Comparison of ENCODE assay signal across 22 cellular contexts in the genomic region with DNA sequence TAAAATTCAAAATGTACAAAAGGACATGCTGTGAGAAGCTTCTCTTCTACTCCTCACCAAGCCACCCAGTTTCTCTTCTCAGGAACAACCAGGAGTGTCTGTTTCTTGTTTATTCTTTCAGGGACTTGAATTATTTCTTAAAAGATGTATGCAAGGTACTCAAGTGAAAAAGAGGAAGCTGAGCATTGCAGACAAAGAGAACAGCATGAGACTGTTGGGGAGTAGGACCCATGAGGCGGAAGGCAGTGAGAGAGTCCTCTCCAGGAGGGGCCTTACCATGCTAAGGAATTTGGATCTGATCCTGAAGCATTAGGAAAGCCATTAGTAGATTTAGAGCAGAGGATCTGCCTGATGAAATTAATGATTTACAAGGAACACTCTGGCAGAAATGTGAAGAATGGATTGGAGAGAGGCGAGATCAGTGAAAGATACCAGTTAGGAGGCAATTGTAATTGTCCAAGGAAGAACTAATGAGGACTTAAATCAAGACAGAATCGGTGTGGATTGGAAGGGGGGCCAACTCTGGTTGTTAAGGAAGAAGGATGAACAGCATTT. TPM values are rescaled to one million over a fixed set of nuclear protein-coding genes. Genes with fewer than 3 reads are reported as not detected.
DNase-seq lines count a peak whose midpoint lies in the region; ATAC-seq, FAIRE-seq and TF ChIP-seq lines count a peak whose summit lies in the region.
"Had no signal": no experiment of that assay in that cellular context is flagged by ENCODE, and none has a peak within 500 bp of the region (broad histone marks: within the 10 kb centered on the region; RNA-seq: fewer than 3 reads in every experiment).

No MANE protein-coding gene starts in this region.

- CTCF ChIA-PET in OCI-LY7 (lab: Charles Lee; ENCODE audit: unreplicated experiment) (no interaction called here), H1 (lab: Charles Lee; ENCODE audit: partially characterized antibody) (interaction anchor here (1.1 to 7.1 kb wide), 6 partner anchors 8 to 75 kb away, joined by 3 to 58 read pairs (median 4); no protein-coding TSS in a partner anchor)
- CTCF ChIA-PET in activated CD4-positive, alpha-beta memory T cell treated with anti-CD3 and anti-CD28 coated beads, Interleukin-2, amount 10 ng/mL, durations not matched to agents 7 days and 5 days (lab: Charles Lee), result no interaction called here

- H2BK12ac ChIP-seq in H1 (ENCODE audit: low read depth, low read length), result no peak overlapping the region

- no peak overlapping the region for H4K5ac ChIP-seq in H1 (ENCODE audit: insufficient read length, low read depth, low read length)

- H4K91ac ChIP-seq in H1 (replicated peaks; ENCODE audit: insufficient read length, low read length), result no peak overlapping the region

- no peak overlapping the region for H2BK5ac ChIP-seq in H1 (ENCODE audit: low read depth, low read length)

- intact Hi-C loops in OCI-LY7 (cut with micrococcal nuclease; ENCODE audit: unreplicated experiment), result no loop called here
- intact Hi-C loops in upper lobe of right lung (cut with DNase I), result no loop called here

- H2BK15ac ChIP-seq in H1 (ENCODE audit: low read length), result no peak overlapping the region

- H3K56ac ChIP-seq in H1 (replicated peaks; ENCODE audit: insufficient read length, low read depth, low read length), result no peak overlapping the region

- H4K20me1 ChIP-seq in OCI-LY7 (ENCODE audit: insufficient read depth, low read length) (no peaks in the 10 kb centered on the region), H1 (replicated peaks in 1 of 2; ENCODE audit: control insufficient read depth in 1 of 2, insufficient read depth in 2 of 2, low read length in 2 of 2) (no peaks in the 10 kb centered on the region)

- 77% methylated on average over 3 of the region's 3 CpGs; no CpG with 5 or more reads in 1 of the 2 experiments for WGBS in H1 (ENCODE audit: extremely low coverage in 1 of 2, insufficient coverage in 1 of 2, insufficient read length in 1 of 2, insufficient replicate concordance in 2 of 2, low coverage in 1 of 2, low lambda C conversion rate in 2 of 2, missing lambda C conversion rate in 1 of 2), 2 experiments
- 71% methylated on average over 3 of the region's 3 CpGs for WGBS in suprapubic skin

- peak; percentile 53 for DNase-seq in SIG-M5 treated with dmso at 0.1 percent for 504 hours (lab: John Stamatoyannopoulos, UW; ENCODE audit: unreplicated experiment)
- DNase-seq in SIG-M5 (lab: John Stamatoyannopoulos, UW), result no peak
- DNase-seq in OCI-LY7 (ENCODE audit: low spot score), result peak; percentile 65
- DNase-seq in H1 (ENCODE audit: low read depth in 1 of 2, low spot score in 2 of 2), result no peak
- DNase-seq in upper lobe of right lung, result no peak
- no peak for DNase-seq in NCI-H526 (lab: John Stamatoyannopoulos, UW)
- no peak for DNase-seq in suprapubic skin (ENCODE audit: low spot score in 2 of 2)
- DNase-seq in activated CD4-positive, alpha-beta memory T cell treated with anti-CD3 and anti-CD28 coated beads, Interleukin-2, amount 10 ng/mL, durations not matched to agents 7 days and 5 days, result no peak
- DNase-seq: 8988T; activated CD4-positive, alpha-beta T cell treated with anti-CD3 and anti-CD28 coated beads, Interleukin-2, amount 10 ng/mL, durations not matched to agents 24 days and 14 days; activated CD8-positive, alpha-beta memory T cell treated with anti-CD3 and anti-CD28 coated beads, Interleukin-2, amount 50 U/mL, for 4 hours; activated effector memory CD4-positive, alpha-beta T cell treated with Interleukin-2 at 50 U/mL for 16 hours; BE2C; islet precursor cell; NCI-H1930; NCI-H446 treated with DMSO at 0.1 percent for 48 hours; SHP77; stimulated activated CD4-positive, alpha-beta T cell treated with anti-CD3 and anti-CD28 coated beads, Interleukin-2, amount 100 ng/mL, for 24 hours; stimulated activated naive CD8-positive, alpha-beta T cell treated with anti-CD3 and anti-CD28 coated beads, Interleukin-15, amount 100 ng/mL, for 72 hours had no signal

- TF ChIP-seq CTCF in OCI-LY7 (conservative IDR thresholded peaks at IDR 0.05; ENCODE audit: low read length) (no peak), H1 (IDR thresholded peaks at IDR 0.05; ENCODE audit: control extremely low read depth in 1 of 3, insufficient read depth in 1 of 3, low read depth in 1 of 3, low read length in 3 of 3) (no peak), upper lobe of right lung (IDR thresholded peaks at IDR 0.05) (no peak), suprapubic skin (IDR thresholded peaks at IDR 0.05) (no peak)

- peak overlapping the region; percentile 9; the same call in 1 of the 2 replicates for H3K4me2 ChIP-seq in OCI-LY7 (ENCODE audit: low read length)
- no peak overlapping the region for H3K4me2 ChIP-seq in H1 (ENCODE audit: insufficient read depth in 1 of 2, low read depth in 2 of 2, low read length in 2 of 2)

- H3K27me3 Mint-ChIP-seq in activated CD4-positive, alpha-beta memory T cell treated with anti-CD3 and anti-CD28 coated beads, Interleukin-2, amount 10 ng/mL, durations not matched to agents 7 days and 5 days, result peaks cover 20% of the 10 kb centered on the region
- H3K27me3 Mint-ChIP-seq: type B pancreatic cell had no signal

- no peak for TF ChIP-seq POLR2A in H1 (IDR thresholded peaks at IDR 0.05; ENCODE audit: control extremely low read depth in 1 of 2, low read depth in 2 of 2, low read length in 2 of 2)
- TF ChIP-seq POLR2A in suprapubic skin (IDR thresholded peaks at IDR 0.05), result no peak

- H3K4me3 ChIP-seq in OCI-LY7 (ENCODE audit: low read depth, low read length, poor library complexity, severe bottlenecking) (no peak overlapping the region), H1 (ENCODE audit: extremely low read depth in 1 of 4, insufficient read depth in 2 of 4, low read depth in 3 of 4, low read length in 4 of 4) (no peak overlapping the region), upper lobe of right lung (no peak overlapping the region), suprapubic skin (no peak overlapping the region)
- H3K4me3 ChIP-seq: coronary artery had no signal

- H3K9me3 Mint-ChIP-seq in activated CD4-positive, alpha-beta memory T cell treated with anti-CD3 and anti-CD28 coated beads, Interleukin-2, amount 10 ng/mL, durations not matched to agents 7 days and 5 days, result no peaks in the 10 kb centered on the region
- H3K9me3 Mint-ChIP-seq: activated CD4-positive, alpha-beta T cell treated with anti-CD3 and anti-CD28 coated beads, Interleukin-2, amount 10 ng/mL, durations not matched to agents 24 days and 14 days; natural killer cell treated with Interleukin-12 subunit alpha and Interleukin-12 subunit beta and Interleukin-15 and Interleukin-18, amount 100 ng/mL, for 72 hours; stimulated activated naive CD8-positive, alpha-beta T cell treated with anti-CD3 and anti-CD28 coated beads, Interleukin-15, amount 100 ng/mL, for 72 hours; type B pancreatic cell had no signal

- H4K8ac ChIP-seq in H1 (ENCODE audit: extremely low read depth, insufficient read depth, low read length), result no peak overlapping the region

- no peak overlapping the region for H3K27ac Mint-ChIP-seq in activated CD4-positive, alpha-beta memory T cell treated with anti-CD3 and anti-CD28 coated beads, Interleukin-2, amount 10 ng/mL, durations not matched to agents 7 days and 5 days
- H3K27ac Mint-ChIP-seq: activated CD4-positive, alpha-beta T cell treated with anti-CD3 and anti-CD28 coated beads, Interleukin-2, amount 10 ng/mL, durations not matched to agents 24 days and 14 days; natural killer cell treated with Interleukin-12 subunit alpha and Interleukin-12 subunit beta and Interleukin-15 and Interleukin-18, amount 100 ng/mL, for 72 hours; stimulated activated naive CD8-positive, alpha-beta T cell treated with anti-CD3 and anti-CD28 coated beads, Interleukin-15, amount 100 ng/mL, for 72 hours; type B pancreatic cell had no signal

- no peaks in the 10 kb centered on the region for H3K23me2 ChIP-seq in H1 (ENCODE audit: low read depth, low read length)

- H3K79me2 ChIP-seq in OCI-LY7 (ENCODE audit: insufficient read depth, low read depth, low read length) (no peaks in the 10 kb centered on the region), H1 (ENCODE audit: control insufficient read depth in 1 of 2, insufficient read depth in 2 of 2, low read length in 2 of 2) (no peaks in the 10 kb centered on the region)

- H3K27me3 ChIP-seq in H1 (replicated peaks in 1 of 4; ENCODE audit: control insufficient read depth in 3 of 4, extremely low read depth in 1 of 4, insufficient read depth in 3 of 4, low read length in 3 of 4) (no peaks in the 10 kb centered on the region), upper lobe of right lung (peaks cover 10% of the 10 kb centered on the region), suprapubic skin (no peaks in the 10 kb centered on the region)
- H3K27me3 ChIP-seq: BE2C had no signal

- no peak overlapping the region for H2BK120ac ChIP-seq in H1 (replicated peaks; ENCODE audit: low read depth, low read length)

- H3K9me3 ChIP-seq in OCI-LY7 (ENCODE audit: low read length) (no peaks in the 10 kb centered on the region), H1 (ENCODE audit: insufficient read depth in 2 of 2, low read depth in 1 of 2, low read length in 1 of 2) (no peaks in the 10 kb centered on the region), upper lobe of right lung (no peaks in the 10 kb centered on the region), suprapubic skin (no peaks in the 10 kb centered on the region)
- H3K9me3 ChIP-seq: BE2C had no signal

- no peak overlapping the region for H3K4me3 Mint-ChIP-seq in activated CD4-positive, alpha-beta memory T cell treated with anti-CD3 and anti-CD28 coated beads, Interleukin-2, amount 10 ng/mL, durations not matched to agents 7 days and 5 days
- H3K4me3 Mint-ChIP-seq: activated CD4-positive, alpha-beta T cell treated with anti-CD3 and anti-CD28 coated beads, Interleukin-2, amount 10 ng/mL, durations not matched to agents 24 days and 14 days; natural killer cell treated with Interleukin-12 subunit alpha and Interleukin-12 subunit beta and Interleukin-15 and Interleukin-18, amount 100 ng/mL, for 72 hours; stimulated activated naive CD8-positive, alpha-beta T cell treated with anti-CD3 and anti-CD28 coated beads, Interleukin-15, amount 100 ng/mL, for 72 hours; type B pancreatic cell had no signal

- no peaks in the 10 kb centered on the region for H3K4me1 Mint-ChIP-seq in activated CD4-positive, alpha-beta memory T cell treated with anti-CD3 and anti-CD28 coated beads, Interleukin-2, amount 10 ng/mL, durations not matched to agents 7 days and 5 days

- no peaks in the 10 kb centered on the region for H3K36me3 Mint-ChIP-seq in activated CD4-positive, alpha-beta memory T cell treated with anti-CD3 and anti-CD28 coated beads, Interleukin-2, amount 10 ng/mL, durations not matched to agents 7 days and 5 days (ENCODE audit: low read depth)
- H3K36me3 Mint-ChIP-seq: natural killer cell treated with Interleukin-12 subunit alpha and Interleukin-12 subunit beta and Interleukin-15 and Interleukin-18, amount 100 ng/mL, for 72 hours; type B pancreatic cell had no signal

- H2BK20ac ChIP-seq in H1 (ENCODE audit: low read length), result no peak overlapping the region

- H2AFZ ChIP-seq in OCI-LY7 (ENCODE audit: low read length) (peak overlapping the region; percentile 32; the same call in 1 of the 2 replicates), H1 (ENCODE audit: low read length) (peak overlapping the region; percentile 67; the same call in 1 of the 2 replicates)

- H3K4me1 ChIP-seq in OCI-LY7 (ENCODE audit: insufficient read depth, low read length, poor library complexity, severe bottlenecking), result peaks cover 25% of the 10 kb centered on the region
- peaks cover 0 to 7% (median 1%) of the 10 kb centered on the region in 4 experiments; a peak in 6 of 7 replicates for H3K4me1 ChIP-seq in H1 (replicated peaks in 1 of 4; ENCODE audit: control insufficient read depth in 3 of 4, insufficient read depth in 4 of 4, low read length in 3 of 4)
- H3K4me1 ChIP-seq in upper lobe of right lung, result no peaks in the 10 kb centered on the region
- H3K4me1 ChIP-seq in suprapubic skin, result no peaks in the 10 kb centered on the region
- H3K4me1 ChIP-seq: BE2C had no signal

- no peak for TF ChIP-seq EP300 in H1 (IDR thresholded peaks at IDR 0.05; ENCODE audit: borderline replicate concordance in 1 of 2, low read depth in 2 of 2, low read length in 2 of 2)
- no peak for TF ChIP-seq EP300 in suprapubic skin (IDR thresholded peaks at IDR 0.05)

- H3K14ac ChIP-seq in H1 (ENCODE audit: insufficient read length), result no peak overlapping the region

- no peak overlapping the region for H3K18ac ChIP-seq in H1 (ENCODE audit: extremely low read depth, low read length)

- no peak overlapping the region for H3K23ac ChIP-seq in H1 (ENCODE audit: insufficient read length)

- H3K36me3 ChIP-seq in OCI-LY7 (ENCODE audit: insufficient read depth, low read length) (no peaks in the 10 kb centered on the region), H1 (ENCODE audit: control insufficient read depth in 2 of 4, insufficient read depth in 4 of 4, low read length in 3 of 4) (no peaks in the 10 kb centered on the region), upper lobe of right lung (no peaks in the 10 kb centered on the region), suprapubic skin (no peaks in the 10 kb centered on the region)
- H3K36me3 ChIP-seq: BE2C had no signal

- no peaks in the 10 kb centered on the region for H3K79me1 ChIP-seq in H1 (ENCODE audit: low read depth, low read length)

- no peak overlapping the region for H3K9ac ChIP-seq in H1 (replicated peaks in 1 of 4; ENCODE audit: extremely low read depth in 1 of 4, low read depth in 3 of 4, low read length in 3 of 4)

- POLR2A ChIA-PET in OCI-LY7 (lab: Charles Lee), result interaction anchor here (1.0 kb wide), 1 partner anchor 12 kb away, joined by 4 read pairs; no protein-coding TSS in a partner anchor
- POLR2A ChIA-PET in H1 (lab: Charles Lee; ENCODE audit: partially characterized antibody), result interaction anchor here (1.2 kb wide), 1 partner anchor 213 kb away, joined by 3 read pairs; no protein-coding TSS in a partner anchor
- POLR2A ChIA-PET in activated CD4-positive, alpha-beta memory T cell treated with anti-CD3 and anti-CD28 coated beads, Interleukin-2, amount 10 ng/mL, durations not matched to agents 7 days and 5 days (lab: Charles Lee), result no interaction called here

- peak; percentile 49 for ATAC-seq in upper lobe of right lung
- ATAC-seq: natural killer cell treated with Interleukin-12 subunit alpha and Interleukin-12 subunit beta and Interleukin-15 and Interleukin-18, amount 100 ng/mL, for 72 hours; stimulated activated naive CD8-positive, alpha-beta T cell treated with anti-CD3 and anti-CD28 coated beads, Interleukin-15, amount 100 ng/mL, for 72 hours had no signal

- no peak for TF ChIP-seq RAD21 in H1 (IDR thresholded peaks at IDR 0.05 in 1 of 2, conservative IDR thresholded peaks at IDR 0.05 in 1 of 2; ENCODE audit: low read depth in 2 of 2, low read length in 2 of 2)

- H3K4ac ChIP-seq in H1 (replicated peaks; ENCODE audit: insufficient read length, low read depth, low read length), result no peak overlapping the region

- H3K9me2 ChIP-seq in OCI-LY7 (ENCODE audit: insufficient read depth, low read length), result no peaks in the 10 kb centered on the region

- FAIRE-seq in H1 (lab: Jason Lieb, UNC), result no peak

- H3K27ac ChIP-seq in OCI-LY7 (ENCODE audit: low read depth, low read length, poor library complexity, severe bottlenecking) (no peak overlapping the region), H1 (ENCODE audit: low read depth, low read length) (no peak overlapping the region), upper lobe of right lung (no peak overlapping the region), suprapubic skin (no peak overlapping the region)
- H3K27ac ChIP-seq: coronary artery had no signal

- no peak overlapping the region for H2AK5ac ChIP-seq in H1 (ENCODE audit: low read depth, low read length)

- BruUV-seq in OCI-LY7 (replicated peaks; lab: Mats Ljungman, UMichigan), result no TSS peak

RNA-seq across cellular contexts. Expression of gene SSX2IP, which starts 14.7 kb away (rescaled TPM):
- 24.1 and 29.9 TPM in 2 replicates for total RNA-seq in OCI-LY7 (2014; rRNA removed; shearing (Covaris generic))
- total RNA-seq in OCI-LY7 (2022) (24.4 and 28.1 TPM in 2 replicates), upper lobe of right lung (8.5 TPM), suprapubic skin (10 to 100 TPM in 1 of 4 donors, 1 to 10 TPM in 3; 6.1 to 12.8 (median 9.4) TPM)
- 29.2 and 31.3 TPM in 2 replicates for total RNA-seq in H1 (2021; fragmentation: NEBNext Ultra II Directional; extraction: Animal tissue kit (Norgen Biotek cat#: 25700))
- polyA plus RNA-seq in H1 (2011; rRNA removed), result 2.2 and 4.0 TPM in 2 replicates
- polyA plus RNA-seq in H1 (2011; cell fraction: cytosol; rRNA removed), result 5.1 TPM
- 3.8 TPM for polyA plus RNA-seq in H1 (2011; cell fraction: nucleus; rRNA removed)
- polyA plus RNA-seq in H1 (2012, experiment 1 of 2), result 7.6 to 18.2 TPM (median 9.3 TPM) in 4 replicates
- 0.87 TPM for polyA plus RNA-seq in H1 (2012, experiment 2 of 2)
- polyA plus RNA-seq in H1 (2013, experiment 1 of 2), result 13.3 TPM
- 13.1 TPM for polyA plus RNA-seq in H1 (2013, experiment 2 of 2)
- polyA minus RNA-seq in H1 (2011; rRNA and poly(A)+ RNA removed), result 8.6 and 11.7 TPM in 2 replicates
- 5.3 TPM for polyA minus RNA-seq in H1 (2011; cell fraction: cytosol; rRNA and poly(A)+ RNA removed)
- 37.7 TPM for polyA minus RNA-seq in H1 (2011; cell fraction: nucleus; rRNA and poly(A)+ RNA removed)
- 10 to 100 TPM; 16.8 to 18.8 TPM for total RNA-seq in activated CD4-positive, alpha-beta memory T cell treated with anti-CD3 and anti-CD28 coated beads, Interleukin-2, amount 10 ng/mL, durations not matched to agents 7 days and 5 days

Comparison
In these comparisons a context has a peak if more than half of its experiments do, and no peak if none do; other contexts are left out.
1. DNase-seq: peak in SIG-M5 treated with dmso at 0.1 percent for 504 hours (single experiment) and OCI-LY7 (single experiment); none in SIG-M5 (single experiment), H1 (0 of 2), upper lobe of right lung (single experiment), NCI-H526 (0 of 2), suprapubic skin (0 of 2) and activated CD4-positive, alpha-beta memory T cell treated with anti-CD3 and anti-CD28 coated beads, Interleukin-2, amount 10 ng/mL, durations not matched to agents 7 days and 5 days (single experiment).